Comparison of ENCODE assay signal across 27 cellular contexts in the genomic region with DNA sequence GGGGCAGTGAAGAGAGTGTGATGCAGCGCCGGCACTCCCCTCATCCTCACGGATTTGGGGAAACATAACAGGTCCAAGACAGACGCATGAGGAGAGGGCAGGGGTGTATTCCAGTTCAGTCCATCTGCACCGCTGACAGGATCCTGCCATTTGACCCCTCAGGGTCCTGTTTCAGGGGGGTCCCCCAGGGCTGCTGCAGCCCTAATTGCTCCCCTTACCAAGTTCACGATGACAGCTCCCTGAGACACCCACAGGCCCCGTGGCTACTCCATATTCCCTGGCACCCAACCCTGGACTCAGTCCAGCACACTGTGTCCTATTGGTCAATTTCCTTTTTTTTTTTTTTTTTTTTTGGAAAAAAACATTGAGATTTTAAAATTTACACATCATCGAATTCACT. TPM values are rescaled to one million over a fixed set of nuclear protein-coding genes. Genes with fewer than 3 reads are reported as not detected.
A peak's percentile ranks its signal among the peaks of the same experiment; 100 is the strongest.
DNase-seq lines count a peak whose midpoint lies in the region; ATAC-seq lines count a peak whose summit lies in the region.
"Had no signal": no experiment of that assay in that cellular context is flagged by ENCODE, and none has a peak within 500 bp of the region (broad histone marks: within the 10 kb centered on the region; RNA-seq: fewer than 3 reads in every experiment).

No MANE protein-coding gene starts in this region.

- 70% methylated on average over 8 of the region's 8 CpGs for WGBS in right cardiac atrium

- no peak for ATAC-seq in right cardiac atrium
- no peak for ATAC-seq in left lobe of liver
- ATAC-seq in sciatic nerve: no peak
- ATAC-seq: HCT116, PC-3 had no signal

- H3K9me3 ChIP-seq in right cardiac atrium (ENCODE audit: control insufficient read depth, low read length): no peaks in the 10 kb centered on the region
- H3K9me3 ChIP-seq: SJSA1 had no signal

- no peaks in the 10 kb centered on the region for H3K4me1 ChIP-seq in right cardiac atrium (ENCODE audit: control insufficient read depth, insufficient read depth, low read length)

- H3K27me3 ChIP-seq in right cardiac atrium (ENCODE audit: control insufficient read depth, insufficient read depth): no peaks in the 10 kb centered on the region
- H3K27me3 ChIP-seq: SJSA1 had no signal

- H3K4me3 ChIP-seq in right cardiac atrium (ENCODE audit: low read length): no peak overlapping the region
- H3K4me3 ChIP-seq: SJSA1 had no signal

- DNase-seq in cardiac septum (ENCODE audit: low spot score): peak; percentile 44
- DNase-seq in right cardiac atrium: no peak
- peak; percentile 64 for DNase-seq in left lobe of liver (ENCODE audit: low spot score)
- DNase-seq in sciatic nerve (ENCODE audit: low spot score): peak; percentile 37
- no peak for DNase-seq in T-helper 9 cell
- no peak for DNase-seq in NCI-H1105 treated with DMSO at 0.1 percent for 48 hours (lab: John Stamatoyannopoulos, UW)
- no peak for DNase-seq in NCI-H510A treated with DMSO at 0.1 percent for 48 hours (lab: John Stamatoyannopoulos, UW)
- DNase-seq: 8988T; ACHN; CD4-positive, CD25-positive, alpha-beta regulatory T cell; DMS153; DND-41; GOT3; Karpas-422; NCI-H1092; NCI-H1436; NCI-H187; NCI-H2081 treated with DMSO at 0.1 percent for 48 hours; NCI-H2171; NCI-H226; NCI-H510A; NCI-H774; PC-3; Right ventricle myocardium superior had no signal

- intact Hi-C loops in cardiac septum (cut with DNase I): no loop called here
- intact Hi-C loops in right cardiac atrium (cut with DNase I): no loop called here
- intact Hi-C loops in sciatic nerve (cut with DNase I): no loop called here

- H3K27ac ChIP-seq in right cardiac atrium (ENCODE audit: low read length): no peak overlapping the region
- H3K27ac ChIP-seq: HL-60, SJSA1 had no signal

RNA-seq across cellular contexts. Expression of a gene that starts 41.5 kb away (rescaled TPM):
- total RNA-seq in cardiac septum (0.11 TPM), right cardiac atrium (under 1 TPM; 0.03 to 0.26 (median 0.13) TPM), left lobe of liver (33.8 TPM), sciatic nerve (3.7 TPM)
- 0.23 TPM for polyA plus RNA-seq in right cardiac atrium
- total RNA-seq: CD4-positive, CD25-positive, alpha-beta regulatory T cell had no signal
- polyA plus RNA-seq: CD4-positive, CD25-positive, alpha-beta regulatory T cell had no signal

Comparison
In these comparisons a context has a peak if more than half of its experiments do, and no peak if none do; other contexts are left out.
1. DNase-seq: peak in cardiac septum (single experiment), left lobe of liver (single experiment) and sciatic nerve (single experiment); none in right cardiac atrium (0 of 3), T-helper 9 cell (single experiment), NCI-H1105 treated with DMSO at 0.1 percent for 48 hours (single experiment) and NCI-H510A treated with DMSO at 0.1 percent for 48 hours (single experiment).